25 cellular contexts compared by ENCODE assay signal in the genomic region with DNA sequence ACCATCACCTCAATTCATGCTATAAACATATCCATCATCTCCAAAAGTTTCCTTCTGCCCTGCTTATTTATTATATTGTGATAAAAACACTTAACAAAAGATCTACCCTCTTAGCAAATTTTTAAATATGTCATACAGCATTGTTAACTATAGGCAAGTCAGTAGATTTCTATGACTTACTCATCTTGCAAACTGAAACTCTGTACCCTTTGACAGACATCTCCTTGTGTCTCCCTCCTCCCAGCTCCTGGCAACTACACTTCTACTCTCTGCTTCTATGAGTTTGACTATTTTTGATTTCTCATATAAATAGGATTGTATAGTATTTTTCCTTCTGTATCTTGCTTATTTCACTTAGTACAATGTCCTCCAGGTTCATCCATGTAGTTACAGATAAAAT.
"Had no signal": no experiment of that assay in that cellular context is flagged by ENCODE, and none has a peak within 500 bp of the region (broad histone marks: within the 10 kb centered on the region; RNA-seq: fewer than 3 reads in every experiment).

No MANE protein-coding gene starts in this region.

- H3K36me3 Mint-ChIP-seq: immature natural killer cell; naive B cell; stimulated activated naive B cell treated with anti-CD40 and anti-IgM and Interleukin-4, amounts not matched to agents 10 μg/mL and 1 μg/mL and 100 μg/mL, for 72 hours had no signal

- H3K4me3 Mint-ChIP-seq: immature natural killer cell; mesothelial cell of epicardium; naive B cell; nephron progenitor cell; stimulated activated naive B cell treated with anti-CD40 and anti-IgM and Interleukin-4, amounts not matched to agents 10 μg/mL and 1 μg/mL and 100 μg/mL, for 72 hours had no signal

- DNase-seq: dorsolateral prefrontal cortex; effector CD4-positive, alpha-beta T cell; hypothalamus; immature natural killer cell; mesenchymal stem cell; mucosa of descending colon; naive B cell; nephron progenitor cell; nucleus accumbens; right cardiac atrium; sigmoid colon; spleen; stimulated activated CD4-positive, alpha-beta T cell treated with anti-CD3 and anti-CD28 coated beads, Interleukin-4, amount 100 ng/mL, for 4 hours; stimulated activated naive B cell treated with anti-CD40 and anti-IgM and Interleukin-4, amounts not matched to agents 10 μg/mL and 1 μg/mL and 100 μg/mL, for 72 hours; stomach; thyroid gland; trophoblast cell had no signal

- ATAC-seq: left lobe of liver, mucosa of descending colon, right cardiac atrium had no signal

- H3K9me3 Mint-ChIP-seq: immature natural killer cell had no signal

- H3K4me1 ChIP-seq: prostate gland, sigmoid colon, stomach, thyroid gland, vagina had no signal

- H3K36me3 ChIP-seq: prostate gland, sigmoid colon, spleen, stomach, thyroid gland, vagina had no signal

- H3K9me3 ChIP-seq: mucosa of descending colon, prostate gland, sigmoid colon, spleen, stomach, thyroid gland, vagina had no signal

- H3K27ac Mint-ChIP-seq: immature natural killer cell; mesothelial cell of epicardium; naive B cell; nephron progenitor cell; stimulated activated naive B cell treated with anti-CD40 and anti-IgM and Interleukin-4, amounts not matched to agents 10 μg/mL and 1 μg/mL and 100 μg/mL, for 72 hours had no signal

- H3K4me3 ChIP-seq: dorsolateral prefrontal cortex, mucosa of descending colon, prostate gland, sigmoid colon, skin epidermis, spleen, stomach, thyroid gland, vagina had no signal

- FAIRE-seq: colon, frontal cortex, keratinocyte had no signal

- H3K27me3 ChIP-seq: dorsolateral prefrontal cortex, sigmoid colon, spleen, stomach, thyroid gland, vagina had no signal

- H3K4me1 Mint-ChIP-seq: mesothelial cell of epicardium, nephron progenitor cell had no signal

- H3K27ac ChIP-seq: dorsolateral prefrontal cortex, prostate gland, sigmoid colon, skin epidermis, spleen, stomach, thyroid gland, vagina had no signal
